8 cellular contexts compared by ENCODE assay signal in genomic region chr17:44828919-44829557, GRCh38. TPM values are rescaled to one million over a fixed set of nuclear protein-coding genes. Genes with fewer than 3 reads are reported as not detected.
DNase-seq lines count a peak whose midpoint lies in the region; ATAC-seq and TF ChIP-seq lines count a peak whose summit lies in the region.

No MANE protein-coding gene starts in this region.

- TF ChIP-seq EP300 in tibial nerve (IDR thresholded peaks at IDR 0.05): peak in 1 of 2 donors; percentile 45

- no peak for ATAC-seq in left lung

- peak overlapping the region; percentile 4 for H3K4me3 ChIP-seq in CD8-positive, alpha-beta memory T cell (ENCODE audit: low read length)
- peak overlapping the region; percentile 91 for H3K4me3 ChIP-seq in astrocyte of the cerebellum (ENCODE audit: low read depth, low read length)
- H3K4me3 ChIP-seq in left lung: peak overlapping the region; percentile 42 to 50
- peak overlapping the region; percentile 35 to 72 (median 50) for H3K4me3 ChIP-seq in tibial nerve

- peaks cover 10 to 16% (median 11%) of the 10 kb centered on the region in 3 donors for H3K4me1 Mint-ChIP-seq in CD8-positive, alpha-beta memory T cell

- H3K9me3 Mint-ChIP-seq in CD8-positive, alpha-beta memory T cell: no peaks in the 10 kb centered on the region

- DNase-seq in CD8-positive, alpha-beta memory T cell: peak in 2 of 5 donors; percentile 9 to 28
- DNase-seq in KBM-7 (peak; percentile 44), astrocyte of the cerebellum (ENCODE audit: low read depth) (no peak), left lung (no peak), tibial nerve (ENCODE audit: low spot score in 2 of 2) (no peak), NCI-H446 treated with DMSO at 0.1 percent for 48 hours (lab: John Stamatoyannopoulos, UW) (no peak), activated gamma-delta T cell treated with Interleukin-2 at 50 U/mL for 16 hours (no peak), RPMI8226 (no peak)

- no peaks in the 10 kb centered on the region for H3K36me3 ChIP-seq in CD8-positive, alpha-beta memory T cell (ENCODE audit: insufficient read depth, low read length)
- no peaks in the 10 kb centered on the region for H3K36me3 ChIP-seq in left lung
- H3K36me3 ChIP-seq in tibial nerve: no peaks in the 10 kb centered on the region

- WGBS in tibial nerve, 2 donors: 2% methylated on average over 22 to 24 of the region's 24 CpGs

- in situ Hi-C loops in KBM-7 (cut with MboI; ENCODE audit: low pct_unique_long_range_greater_than_20kb, low sequenced_read_pairs) (no loop called here), astrocyte of the cerebellum (cut with HindIII; ENCODE audit: low sequenced_read_pairs) (no loop called here)

- H3K27ac ChIP-seq in CD8-positive, alpha-beta memory T cell (ENCODE audit: low read depth, low read length): no peak overlapping the region
- H3K27ac ChIP-seq in left lung: peak overlapping the region; percentile 70 to 74
- peak overlapping the region in 3 of 4 donors; percentile 77 to 86 (median 86) for H3K27ac ChIP-seq in tibial nerve

- no peaks in the 10 kb centered on the region for H3K9me3 ChIP-seq in CD8-positive, alpha-beta memory T cell (ENCODE audit: low read length)
- H3K9me3 ChIP-seq in left lung (no peaks in the 10 kb centered on the region), tibial nerve (no peaks in the 10 kb centered on the region)

- CTCF ChIA-PET in CD8-positive, alpha-beta memory T cell (lab: Charles Lee): no interaction called here

- peaks cover 12% of the 10 kb centered on the region for H3K4me1 ChIP-seq in CD8-positive, alpha-beta memory T cell (ENCODE audit: insufficient read depth, low read length)
- H3K4me1 ChIP-seq in left lung: peaks cover 8 to 20% of the 10 kb centered on the region in 2 donors
- peaks cover 0 to 22% (median 8%) of the 10 kb centered on the region in 4 donors for H3K4me1 ChIP-seq in tibial nerve

- intact Hi-C loops in left lung (cut with DNase I): no loop called here

- H3K4me3 Mint-ChIP-seq in CD8-positive, alpha-beta memory T cell: peak overlapping the region; percentile 58 to 86 (median 80)

- peaks cover 59 to 64% of the 10 kb centered on the region in 2 donors for H3K27me3 Mint-ChIP-seq in CD8-positive, alpha-beta memory T cell

- peaks cover 0 to 2% (median 0%) of the 10 kb centered on the region in 3 donors for H3K36me3 Mint-ChIP-seq in CD8-positive, alpha-beta memory T cell

- H3K27ac Mint-ChIP-seq in CD8-positive, alpha-beta memory T cell: peak overlapping the region in 3 of 8 donors; percentile 11 to 60 (median 32)

- peaks cover 35% of the 10 kb centered on the region for H3K27me3 ChIP-seq in CD8-positive, alpha-beta memory T cell (ENCODE audit: insufficient read depth, low read length, poor library complexity, severe bottlenecking)
- H3K27me3 ChIP-seq in left lung (peaks cover 48 to 98% of the 10 kb centered on the region in 2 donors), tibial nerve (peaks cover 0 to 92% of the 10 kb centered on the region in 2 donors)

- POLR2A ChIA-PET in CD8-positive, alpha-beta memory T cell (lab: Charles Lee): no interaction called here

- TF ChIP-seq POLR2A in tibial nerve (IDR thresholded peaks at IDR 0.05): no peak

- TF ChIP-seq CTCF in astrocyte of the cerebellum (IDR thresholded peaks at IDR 0.05; ENCODE audit: low read depth, low read length, missing control alignments) (no peak), left lung (IDR thresholded peaks at IDR 0.05) (no peak), tibial nerve (IDR thresholded peaks at IDR 0.05) (no peak)

RNA-seq across cellular contexts. Expression of gene GJC1, which starts 1.0 kb away (rescaled TPM):
- 10 to 100 TPM in 1 of 2 experiments, 1 to 10 TPM in 1; 9.4 to 10.2 TPM for total RNA-seq in CD8-positive, alpha-beta memory T cell
- polyA plus RNA-seq in CD8-positive, alpha-beta memory T cell: not detected
- total RNA-seq in left lung: 10 to 100 TPM; 17.3 to 18.8 TPM
- 10 to 100 TPM in 1 of 4 donors, 1 to 10 TPM in 3; 3.1 to 18.6 (median 9.0) TPM for total RNA-seq in tibial nerve

RNA-seq across cellular contexts. Expression of gene HIGD1B, which starts 18.6 kb away (rescaled TPM):
- total RNA-seq in CD8-positive, alpha-beta memory T cell: not detected
- 0.56 TPM for polyA plus RNA-seq in CD8-positive, alpha-beta memory T cell
- 10 to 100 TPM; 17.1 to 19.5 TPM for total RNA-seq in left lung
- total RNA-seq in tibial nerve: 10 to 100 TPM in 1 of 4 donors, 1 to 10 TPM in 2, not detected in 1; 2.3 to 10.3 (median 6.5) TPM

Comparison
In these comparisons a context has a peak if more than half of its experiments do, and no peak if none do; other contexts are left out.
1. H3K4me3 ChIP-seq: peak in every context shown above with its lines; median percentile 91 in astrocyte of the cerebellum; 50 in tibial nerve; 46 in left lung; 4 in CD8-positive, alpha-beta memory T cell.